Comparison of ENCODE assay signal across 24 cellular contexts in genomic region chrX:153945956-153946909, GRCh38. TPM values are rescaled to one million over a fixed set of nuclear protein-coding genes. Genes with fewer than 3 reads are reported as not detected.
DNase-seq lines count a peak whose midpoint lies in the region; ATAC-seq and TF ChIP-seq lines count a peak whose summit lies in the region.
"Had no signal": no experiment of that assay in that cellular context is flagged by ENCODE, and none has a peak within 500 bp of the region (broad histone marks: within the 10 kb centered on the region; RNA-seq: fewer than 3 reads in every experiment).

No MANE protein-coding gene starts in this region.

- H3K27ac Mint-ChIP-seq in activated naive CD4-positive, alpha-beta T cell treated with anti-CD3 and anti-CD28 coated beads, Interleukin-2, amount 50 U/mL, for 24 hours = peak overlapping the region; percentile 12
- H3K27ac Mint-ChIP-seq in endodermal cell = peak overlapping the region; percentile 48
- peak overlapping the region; percentile 77 for H3K27ac Mint-ChIP-seq in stimulated activated effector memory CD8-positive, alpha-beta T cell treated with anti-CD3 and anti-CD28 coated beads, Interleukin-12 subunit alpha, Interleukin-12 subunit beta, amount 100 ng/mL, for 72 hours
- H3K27ac Mint-ChIP-seq in immature natural killer cell = peak overlapping the region in 2 of 6 donors; percentile 46 to 60
- H3K27ac Mint-ChIP-seq: neural progenitor cell; stimulated activated memory B cell treated with anti-CD40 and anti-IgM and Interleukin-4, amounts not matched to agents 10 μg/mL and 1 μg/mL and 100 μg/mL, for 72 hours had no signal

- 95 to 97% methylated on average over 7 to 22 of the region's 23 CpGs for WGBS in endodermal cell (ENCODE audit: insufficient coverage in 1 of 2, insufficient read length in 1 of 2), 2 experiments

- ATAC-seq in stimulated activated effector memory CD8-positive, alpha-beta T cell treated with anti-CD3 and anti-CD28 coated beads, Interleukin-12 subunit alpha, Interleukin-12 subunit beta, amount 100 ng/mL, for 72 hours = no peak

- no peaks in the 10 kb centered on the region for H3K9me3 ChIP-seq in endodermal cell (ENCODE audit: control insufficient read depth, low read length)
- H3K9me3 ChIP-seq: colonic mucosa, heart left ventricle, Peyer's patch, right lobe of liver, upper lobe of left lung had no signal

- no peak for DNase-seq in activated naive CD4-positive, alpha-beta T cell (lab: John Stamatoyannopoulos, UW)
- peak; percentile 61 for DNase-seq in M059J (ENCODE audit: low read depth)
- DNase-seq in endodermal cell = no peak
- no peak for DNase-seq in stimulated activated effector memory CD8-positive, alpha-beta T cell treated with anti-CD3 and anti-CD28 coated beads, Interleukin-12 subunit alpha, Interleukin-12 subunit beta, amount 100 ng/mL, for 72 hours (ENCODE audit: low spot score in 2 of 2)
- no peak for DNase-seq in immature natural killer cell
- no peak for DNase-seq in islet precursor cell
- no peak for DNase-seq in kidney tubule cell (ENCODE audit: low spot score)
- DNase-seq: ACHN; colonic mucosa; foreskin keratinocyte; NCI-H187 treated with DMSO at 0.1 percent for 48 hours; NCI-H2227 treated with DMSO at 0.1 percent for 48 hours; stimulated activated CD4-positive, alpha-beta T cell treated with anti-CD3 and anti-CD28 coated beads, Interleukin-4, amount 100 ng/mL, for 24 hours had no signal

- H3K9ac ChIP-seq in endodermal cell (ENCODE audit: extremely low read depth, low read length, poor library complexity, severe bottlenecking) = no peak overlapping the region
- H3K9ac ChIP-seq: neural progenitor cell had no signal

- H3K36me3 Mint-ChIP-seq in activated naive CD4-positive, alpha-beta T cell treated with anti-CD3 and anti-CD28 coated beads, Interleukin-2, amount 50 U/mL, for 24 hours = peaks cover 3% of the 10 kb centered on the region
- H3K36me3 Mint-ChIP-seq in endodermal cell (ENCODE audit: low read depth) (peaks cover 35% of the 10 kb centered on the region), immature natural killer cell (peaks cover 0 to 24% (median 9%) of the 10 kb centered on the region in 3 donors)
- H3K36me3 Mint-ChIP-seq in stimulated activated effector memory CD8-positive, alpha-beta T cell treated with anti-CD3 and anti-CD28 coated beads, Interleukin-12 subunit alpha, Interleukin-12 subunit beta, amount 100 ng/mL, for 72 hours = peaks cover 46% of the 10 kb centered on the region

- no peaks in the 10 kb centered on the region for H3K27me3 Mint-ChIP-seq in activated naive CD4-positive, alpha-beta T cell treated with anti-CD3 and anti-CD28 coated beads, Interleukin-2, amount 50 U/mL, for 24 hours
- H3K27me3 Mint-ChIP-seq in endodermal cell (ENCODE audit: insufficient read depth) = no peaks in the 10 kb centered on the region
- H3K27me3 Mint-ChIP-seq in immature natural killer cell (ENCODE audit: low read depth in 3 of 3) = peaks cover 0 to 10% (median 5%) of the 10 kb centered on the region in 3 donors
- H3K27me3 Mint-ChIP-seq: stimulated activated memory B cell treated with anti-CD40 and anti-IgM and Interleukin-4, amounts not matched to agents 10 μg/mL and 1 μg/mL and 100 μg/mL, for 72 hours; T-cell had no signal

- H3K4me1 Mint-ChIP-seq in activated naive CD4-positive, alpha-beta T cell treated with anti-CD3 and anti-CD28 coated beads, Interleukin-2, amount 50 U/mL, for 24 hours = peaks cover 18% of the 10 kb centered on the region
- H3K4me1 Mint-ChIP-seq in endodermal cell = peaks cover 7% of the 10 kb centered on the region
- peaks cover 21% of the 10 kb centered on the region for H3K4me1 Mint-ChIP-seq in stimulated activated effector memory CD8-positive, alpha-beta T cell treated with anti-CD3 and anti-CD28 coated beads, Interleukin-12 subunit alpha, Interleukin-12 subunit beta, amount 100 ng/mL, for 72 hours
- H3K4me1 Mint-ChIP-seq in immature natural killer cell = peaks cover 26 to 34% of the 10 kb centered on the region in 2 donors

- H3K27ac ChIP-seq in endodermal cell (ENCODE audit: low read depth, low read length) = no peak overlapping the region
- H3K27ac ChIP-seq: colonic mucosa, foreskin keratinocyte, neural progenitor cell, right lobe of liver, VCaP had no signal

- no peaks in the 10 kb centered on the region for H3K4me1 ChIP-seq in endodermal cell (ENCODE audit: control insufficient read depth, insufficient read depth, low read length)
- H3K4me1 ChIP-seq: colonic mucosa, foreskin keratinocyte, Peyer's patch, right lobe of liver had no signal

- no peak overlapping the region for H3K4me3 Mint-ChIP-seq in activated naive CD4-positive, alpha-beta T cell treated with anti-CD3 and anti-CD28 coated beads, Interleukin-2, amount 50 U/mL, for 24 hours
- H3K4me3 Mint-ChIP-seq in endodermal cell (no peak overlapping the region), immature natural killer cell (no peak overlapping the region)
- no peak overlapping the region for H3K4me3 Mint-ChIP-seq in stimulated activated effector memory CD8-positive, alpha-beta T cell treated with anti-CD3 and anti-CD28 coated beads, Interleukin-12 subunit alpha, Interleukin-12 subunit beta, amount 100 ng/mL, for 72 hours
- H3K4me3 Mint-ChIP-seq: neural progenitor cell; stimulated activated memory B cell treated with anti-CD40 and anti-IgM and Interleukin-4, amounts not matched to agents 10 μg/mL and 1 μg/mL and 100 μg/mL, for 72 hours had no signal

- H3K9me3 Mint-ChIP-seq in activated naive CD4-positive, alpha-beta T cell treated with anti-CD3 and anti-CD28 coated beads, Interleukin-2, amount 50 U/mL, for 24 hours = no peaks in the 10 kb centered on the region
- H3K9me3 Mint-ChIP-seq in endodermal cell (peaks cover 11% of the 10 kb centered on the region), immature natural killer cell (no peaks in the 10 kb centered on the region)
- no peaks in the 10 kb centered on the region for H3K9me3 Mint-ChIP-seq in stimulated activated effector memory CD8-positive, alpha-beta T cell treated with anti-CD3 and anti-CD28 coated beads, Interleukin-12 subunit alpha, Interleukin-12 subunit beta, amount 100 ng/mL, for 72 hours
- H3K9me3 Mint-ChIP-seq: neural progenitor cell; stimulated activated memory B cell treated with anti-CD40 and anti-IgM and Interleukin-4, amounts not matched to agents 10 μg/mL and 1 μg/mL and 100 μg/mL, for 72 hours; T-cell had no signal

- peaks cover 7% of the 10 kb centered on the region for H3K36me3 ChIP-seq in endodermal cell (ENCODE audit: control insufficient read depth, insufficient read depth, low read length)
- H3K36me3 ChIP-seq: colonic mucosa, neural progenitor cell had no signal

- TF ChIP-seq CTCF in endodermal cell (conservative IDR thresholded peaks at IDR 0.05) = no peak

- H3K4me3 ChIP-seq in endodermal cell (ENCODE audit: low read length) = no peak overlapping the region
- H3K4me3 ChIP-seq: cardiac muscle cell, colonic mucosa, heart left ventricle, lung, neural progenitor cell, Peyer's patch, right lobe of liver, upper lobe of left lung had no signal

- no peaks in the 10 kb centered on the region for H3K27me3 ChIP-seq in endodermal cell (ENCODE audit: control insufficient read depth, insufficient read depth, low read length, poor library complexity, severe bottlenecking)
- H3K27me3 ChIP-seq: cardiac muscle cell, colonic mucosa, foreskin keratinocyte, neural progenitor cell, Peyer's patch, right lobe of liver, upper lobe of left lung had no signal

RNA-seq across cellular contexts. Expression of gene RENBP, which starts 1.8 kb away (rescaled TPM):
- total RNA-seq in M059J (2014; rRNA removed; shearing (Covaris generic)) = not detected in 2 replicates
- 10 to 100 TPM; 12.0 to 17.5 TPM for total RNA-seq in endodermal cell
- 9.5 TPM for polyA plus RNA-seq in endodermal cell (2013, experiment 1 of 2)
- polyA plus RNA-seq in endodermal cell (2013, experiment 2 of 2) = 7.5 TPM
- polyA plus RNA-seq in immature natural killer cell = 1 to 10 TPM in 1 of 3 donors, under 1 TPM in 1, not detected in 1; 0.93 to 3.1 TPM

RNA-seq across cellular contexts. Expression of gene NAA10, which starts 11.4 kb away (rescaled TPM):
- total RNA-seq in M059J (2014; rRNA removed; shearing (Covaris generic)) = 285 and 384 TPM in 2 replicates
- total RNA-seq in endodermal cell = 10 to 100 TPM; 91.6 to 99.3 TPM
- 99.4 TPM for polyA plus RNA-seq in endodermal cell (2013, experiment 1 of 2)
- polyA plus RNA-seq in endodermal cell (2013, experiment 2 of 2) = 86.3 TPM
- polyA plus RNA-seq in immature natural killer cell = 100 to 1,000 TPM in 2 of 3 donors, 10 to 100 TPM in 1; 70.6 to 126 (median 104) TPM

RNA-seq across cellular contexts. Expression of gene ARHGAP4, which starts 20.2 kb away (rescaled TPM):
- 3.1 and 6.1 TPM in 2 replicates for total RNA-seq in M059J (2014; rRNA removed; shearing (Covaris generic))
- total RNA-seq in endodermal cell = 10 to 100 TPM; 56.0 to 65.0 TPM
- polyA plus RNA-seq in endodermal cell (2013, experiment 1 of 2) = 10.5 TPM
- polyA plus RNA-seq in endodermal cell (2013, experiment 2 of 2) = 10.0 TPM
- 100 to 1,000 TPM in 1 of 3 donors, 10 to 100 TPM in 2; 54.6 to 122 (median 75.7) TPM for polyA plus RNA-seq in immature natural killer cell

RNA-seq across cellular contexts. Expression of gene HCFC1, which starts 25.4 kb away (rescaled TPM):
- total RNA-seq in M059J (2014; rRNA removed; shearing (Covaris generic)) = 33.9 and 72.3 TPM in 2 replicates
- total RNA-seq in endodermal cell = 100 to 1,000 TPM in 1 of 2 donors, 10 to 100 TPM in 1; 93.4 to 112 TPM
- 60.4 TPM for polyA plus RNA-seq in endodermal cell (2013, experiment 1 of 2)
- 63.4 TPM for polyA plus RNA-seq in endodermal cell (2013, experiment 2 of 2)
- polyA plus RNA-seq in immature natural killer cell = 10 to 100 TPM in 1 of 3 donors, 1 to 10 TPM in 2; 1.0 to 14.6 (median 2.9) TPM

RNA-seq across cellular contexts. Expression of gene TMEM187, which starts 26.3 kb away (rescaled TPM):
- 8.1 and 10.3 TPM in 2 replicates for total RNA-seq in M059J (2014; rRNA removed; shearing (Covaris generic))
- total RNA-seq in endodermal cell = 1 to 10 TPM; 4.8 to 8.1 TPM
- polyA plus RNA-seq in endodermal cell (2013, experiment 1 of 2) = 4.8 TPM
- polyA plus RNA-seq in endodermal cell (2013, experiment 2 of 2) = 5.3 TPM
- 10 to 100 TPM in 1 of 3 donors, 1 to 10 TPM in 2; 4.1 to 17.5 (median 5.2) TPM for polyA plus RNA-seq in immature natural killer cell

Comparison
In these comparisons a context has a peak if more than half of its experiments do, and no peak if none do; other contexts are left out.
1. RNA of gene RENBP, which starts 1.8 kb away (total RNA-seq): 12.0 to 17.5 TPM in endodermal cell; not detected in M059J; every median in the first group is over 10 times any median in the second.